In genomic region chr14:52860910-52861309, GRCh38 we compare ENCODE assay signal across 1 cellular context.
TF ChIP-seq lines count a peak whose summit lies in the region.

No MANE protein-coding gene starts in this region.

TF ChIP-seq in WTC11, 78 proteins besides CTCF, POLR2A, EP300 and RAD21 (continued from another document):
- TF ChIP-seq ARID4B (CRISPR knock-in tag; IDR thresholded peaks at IDR 0.05; ENCODE audit: borderline replicate concordance) (no peak), IRF1 (CRISPR knock-in tag; IDR thresholded peaks at IDR 0.05) (no peak), USF2 (CRISPR knock-in tag; IDR thresholded peaks at IDR 0.05) (no peak), FOXP1 (CRISPR knock-in tag; IDR thresholded peaks at IDR 0.05; ENCODE audit: borderline replicate concordance) (no peak), FOXK1 (CRISPR knock-in tag; IDR thresholded peaks at IDR 0.05) (no peak), ATF6 (CRISPR knock-in tag; IDR thresholded peaks at IDR 0.05) (no peak), FOXP4 (CRISPR knock-in tag; IDR thresholded peaks at IDR 0.05) (no peak), GABPB1 (CRISPR knock-in tag; IDR thresholded peaks at IDR 0.05) (no peak), RELA (CRISPR knock-in tag; IDR thresholded peaks at IDR 0.05; ENCODE audit: borderline replicate concordance) (no peak), TEAD4 (CRISPR knock-in tag; IDR thresholded peaks at IDR 0.05) (no peak), NR2C2 (CRISPR knock-in tag; IDR thresholded peaks at IDR 0.05) (no peak), MXD4 (CRISPR knock-in tag; IDR thresholded peaks at IDR 0.05; ENCODE audit: borderline replicate concordance) (no peak), OVOL2 (CRISPR knock-in tag; IDR thresholded peaks at IDR 0.05; ENCODE audit: borderline replicate concordance) (no peak), TCF7 (CRISPR knock-in tag; IDR thresholded peaks at IDR 0.05; ENCODE audit: low read depth) (no peak), ZNF219 (CRISPR knock-in tag; IDR thresholded peaks at IDR 0.05; ENCODE audit: borderline replicate concordance) (no peak), SMAD4 (CRISPR knock-in tag; IDR thresholded peaks at IDR 0.05) (no peak), JUN (CRISPR knock-in tag; IDR thresholded peaks at IDR 0.05) (no peak), ATF3 (CRISPR knock-in tag; conservative IDR thresholded peaks at IDR 0.05) (no peak)
TF ChIP-seq in WTC11: peak in this region for 0.
